Comparison of ENCODE assay signal across 1 cellular context in genomic region chr3:179655236-179655635, GRCh38.
TF ChIP-seq lines count a peak whose summit lies in the region.

No MANE protein-coding gene starts in this region.

TF ChIP-seq in HepG2, 621 proteins besides CTCF, POLR2A, EP300 and RAD21:
- TF ChIP-seq HMGA1 (CRISPR knock-in tag; conservative IDR thresholded peaks at IDR 0.05) (no peak), ZNF512 (CRISPR knock-in tag; IDR thresholded peaks at IDR 0.05) (no peak), CEBPG (CRISPR knock-in tag; IDR thresholded peaks at IDR 0.05) (no peak), ZNF432 (CRISPR knock-in tag; IDR thresholded peaks at IDR 0.05; ENCODE audit: borderline replicate concordance) (no peak), YEATS4 (CRISPR knock-in tag; IDR thresholded peaks at IDR 0.05; ENCODE audit: borderline replicate concordance) (no peak), ZNF3 (CRISPR knock-in tag; IDR thresholded peaks at IDR 0.05) (no peak), CBFB (CRISPR knock-in tag; IDR thresholded peaks at IDR 0.05) (no peak), NCOA1 (CRISPR knock-in tag; IDR thresholded peaks at IDR 0.05) (no peak), PCBP2 (optimal IDR thresholded peaks at IDR 0.05; ENCODE audit: low read depth, low read length, poor library complexity, severe bottlenecking) (no peak), GTF3A (CRISPR knock-in tag; conservative IDR thresholded peaks at IDR 0.05) (no peak)
- TF ChIP-seq, protein P1, sequence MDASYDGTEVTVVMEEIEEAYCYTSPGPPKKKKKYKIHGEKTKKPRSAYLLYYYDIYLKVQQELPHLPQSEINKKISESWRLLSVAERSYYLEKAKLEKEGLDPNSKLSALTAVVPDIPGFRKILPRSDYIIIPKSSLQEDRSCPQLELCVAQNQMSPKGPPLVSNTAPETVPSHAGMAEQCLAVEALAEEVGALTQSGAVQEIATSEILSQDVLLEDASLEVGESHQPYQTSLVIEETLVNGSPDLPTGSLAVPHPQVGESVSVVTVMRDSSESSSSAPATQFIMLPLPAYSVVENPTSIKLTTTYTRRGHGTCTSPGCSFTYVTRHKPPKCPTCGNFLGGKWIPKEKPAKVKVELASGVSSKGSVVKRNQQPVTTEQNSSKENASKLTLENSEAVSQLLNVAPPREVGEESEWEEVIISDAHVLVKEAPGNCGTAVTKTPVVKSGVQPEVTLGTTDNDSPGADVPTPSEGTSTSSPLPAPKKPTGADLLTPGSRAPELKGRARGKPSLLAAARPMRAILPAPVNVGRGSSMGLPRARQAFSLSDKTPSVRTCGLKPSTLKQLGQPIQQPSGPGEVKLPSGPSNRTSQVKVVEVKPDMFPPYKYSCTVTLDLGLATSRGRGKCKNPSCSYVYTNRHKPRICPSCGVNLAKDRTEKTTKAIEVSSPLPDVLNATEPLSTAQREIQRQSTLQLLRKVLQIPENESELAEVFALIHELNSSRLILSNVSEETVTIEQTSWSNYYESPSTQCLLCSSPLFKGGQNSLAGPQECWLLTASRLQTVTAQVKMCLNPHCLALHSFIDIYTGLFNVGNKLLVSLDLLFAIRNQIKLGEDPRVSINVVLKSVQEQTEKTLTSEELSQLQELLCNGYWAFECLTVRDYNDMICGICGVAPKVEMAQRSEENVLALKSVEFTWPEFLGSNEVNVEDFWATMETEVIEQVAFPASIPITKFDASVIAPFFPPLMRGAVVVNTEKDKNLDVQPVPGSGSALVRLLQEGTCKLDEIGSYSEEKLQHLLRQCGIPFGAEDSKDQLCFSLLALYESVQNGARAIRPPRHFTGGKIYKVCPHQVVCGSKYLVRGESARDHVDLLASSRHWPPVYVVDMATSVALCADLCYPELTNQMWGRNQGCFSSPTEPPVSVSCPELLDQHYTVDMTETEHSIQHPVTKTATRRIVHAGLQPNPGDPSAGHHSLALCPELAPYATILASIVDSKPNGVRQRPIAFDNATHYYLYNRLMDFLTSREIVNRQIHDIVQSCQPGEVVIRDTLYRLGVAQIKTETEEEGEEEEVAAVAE (CRISPR knock-in tag; IDR thresholded peaks at IDR 0.05; ENCODE audit: borderline replicate concordance), result no peak
- TF ChIP-seq, protein P2, sequence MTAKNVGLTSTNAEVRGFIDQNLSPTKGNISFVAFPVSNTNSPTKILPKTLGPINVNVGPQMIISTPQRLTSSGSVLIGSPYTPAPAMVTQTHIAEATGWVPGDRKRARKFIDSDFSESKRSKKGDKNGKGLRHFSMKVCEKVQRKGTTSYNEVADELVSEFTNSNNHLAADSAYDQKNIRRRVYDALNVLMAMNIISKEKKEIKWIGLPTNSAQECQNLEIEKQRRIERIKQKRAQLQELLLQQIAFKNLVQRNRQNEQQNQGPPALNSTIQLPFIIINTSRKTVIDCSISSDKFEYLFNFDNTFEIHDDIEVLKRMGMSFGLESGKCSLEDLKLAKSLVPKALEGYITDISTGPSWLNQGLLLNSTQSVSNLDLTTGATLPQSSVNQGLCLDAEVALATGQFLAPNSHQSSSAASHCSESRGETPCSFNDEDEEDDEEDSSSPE (CRISPR knock-in tag; IDR thresholded peaks at IDR 0.05), result no peak
- TF ChIP-seq, protein P3, sequence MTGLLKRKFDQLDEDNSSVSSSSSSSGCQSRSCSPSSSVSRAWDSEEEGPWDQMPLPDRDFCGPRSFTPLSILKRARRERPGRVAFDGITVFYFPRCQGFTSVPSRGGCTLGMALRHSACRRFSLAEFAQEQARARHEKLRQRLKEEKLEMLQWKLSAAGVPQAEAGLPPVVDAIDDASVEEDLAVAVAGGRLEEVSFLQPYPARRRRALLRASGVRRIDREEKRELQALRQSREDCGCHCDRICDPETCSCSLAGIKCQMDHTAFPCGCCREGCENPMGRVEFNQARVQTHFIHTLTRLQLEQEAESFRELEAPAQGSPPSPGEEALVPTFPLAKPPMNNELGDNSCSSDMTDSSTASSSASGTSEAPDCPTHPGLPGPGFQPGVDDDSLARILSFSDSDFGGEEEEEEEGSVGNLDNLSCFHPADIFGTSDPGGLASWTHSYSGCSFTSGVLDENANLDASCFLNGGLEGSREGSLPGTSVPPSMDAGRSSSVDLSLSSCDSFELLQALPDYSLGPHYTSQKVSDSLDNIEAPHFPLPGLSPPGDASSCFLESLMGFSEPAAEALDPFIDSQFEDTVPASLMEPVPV (CRISPR knock-in tag; IDR thresholded peaks at IDR 0.05), result no peak
- TF ChIP-seq, protein P4, sequence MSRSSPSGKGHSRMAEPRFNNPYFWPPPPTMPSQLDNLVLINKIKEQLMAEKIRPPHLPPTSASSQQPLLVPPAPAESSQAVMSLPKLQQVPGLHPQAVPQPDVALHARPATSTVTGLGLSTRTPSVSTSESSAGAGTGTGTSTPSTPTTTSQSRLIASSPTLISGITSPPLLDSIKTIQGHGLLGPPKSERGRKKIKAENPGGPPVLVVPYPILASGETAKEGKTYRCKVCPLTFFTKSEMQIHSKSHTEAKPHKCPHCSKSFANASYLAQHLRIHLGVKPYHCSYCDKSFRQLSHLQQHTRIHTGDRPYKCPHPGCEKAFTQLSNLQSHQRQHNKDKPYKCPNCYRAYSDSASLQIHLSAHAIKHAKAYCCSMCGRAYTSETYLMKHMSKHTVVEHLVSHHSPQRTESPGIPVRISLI (CRISPR knock-in tag; IDR thresholded peaks at IDR 0.05; ENCODE audit: borderline replicate concordance), result no peak
